23 cellular contexts compared by ENCODE assay signal in the genomic region with DNA sequence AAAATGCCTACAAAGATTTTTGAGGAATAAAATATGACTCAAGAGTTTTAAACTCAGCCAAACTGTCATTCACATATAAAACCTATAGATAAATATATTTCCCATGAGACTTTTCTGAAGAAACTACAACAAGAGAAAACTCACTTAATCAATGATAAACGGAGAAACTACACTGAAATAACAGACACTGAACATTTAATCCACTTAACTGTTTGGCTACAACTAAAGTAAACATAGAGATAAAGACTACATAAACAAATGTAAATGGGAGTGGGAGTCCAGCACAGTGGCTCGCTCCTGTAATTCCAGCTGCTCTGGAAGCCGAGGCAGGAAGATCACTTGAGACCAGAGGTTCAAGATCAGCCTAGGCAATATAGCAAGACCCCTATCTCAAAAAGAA.
"Had no signal": no experiment of that assay in that cellular context is flagged by ENCODE, and none has a peak within 500 bp of the region (broad histone marks: within the 10 kb centered on the region; RNA-seq: fewer than 3 reads in every experiment).

No MANE protein-coding gene starts in this region.

- H3K4me1 ChIP-seq: left lung, lower lobe of right lung, right atrium auricular region, right lobe of liver, tibial nerve, uterus had no signal

- H3K27ac ChIP-seq: left lung, lower lobe of right lung, ovary, right atrium auricular region, right lobe of liver, tibial nerve, uterus had no signal

- FAIRE-seq: keratinocyte had no signal

- H3K36me3 ChIP-seq: left lung, lower lobe of right lung, ovary, right atrium auricular region, right lobe of liver, tibial nerve, uterus had no signal

- DNase-seq: hippocampal formation; kidney glomerular epithelial cell; left cardiac atrium; left lung; lower lobe of right lung; mammary epithelial cell; mesendoderm; naive B cell; natural killer cell; ovary; right lobe of liver; stimulated activated CD4-positive, alpha-beta T cell treated with anti-CD3 and anti-CD28 coated beads, Interleukin-1b, Interleukin-23, amount 100 ng/mL, for 48 hours; stimulated activated CD4-positive, alpha-beta T cell treated with anti-CD3 and anti-CD28 coated beads, Interleukin-2, amount 100 ng/mL, for 48 hours; stimulated activated CD4-positive, alpha-beta T cell treated with anti-CD3 and anti-CD28 coated beads, Interleukin-4, amount 100 ng/mL, for 4 hours; stimulated activated CD8-positive, alpha-beta memory T cell treated with anti-CD3 and anti-CD28 coated beads, Interleukin-4, amount 100 ng/mL, for 48 hours; stimulated activated naive CD4-positive, alpha-beta T cell treated with Interleukin-2 at 50 U/mL for 16 hours; stimulated activated naive CD8-positive, alpha-beta T cell treated with anti-CD3 and anti-CD28 coated beads, Interleukin-15, amount 100 ng/mL, for 72 hours; substantia nigra; uterus had no signal

- H3K4me3 ChIP-seq: left lung, lower lobe of right lung, ovary, right atrium auricular region, right lobe of liver, smooth muscle cell, tibial nerve, uterus had no signal

- H3K9me3 ChIP-seq: lower lobe of right lung, ovary, right lobe of liver, uterus had no signal
